Comparison of ENCODE assay signal across 8 cellular contexts in the genomic region with DNA sequence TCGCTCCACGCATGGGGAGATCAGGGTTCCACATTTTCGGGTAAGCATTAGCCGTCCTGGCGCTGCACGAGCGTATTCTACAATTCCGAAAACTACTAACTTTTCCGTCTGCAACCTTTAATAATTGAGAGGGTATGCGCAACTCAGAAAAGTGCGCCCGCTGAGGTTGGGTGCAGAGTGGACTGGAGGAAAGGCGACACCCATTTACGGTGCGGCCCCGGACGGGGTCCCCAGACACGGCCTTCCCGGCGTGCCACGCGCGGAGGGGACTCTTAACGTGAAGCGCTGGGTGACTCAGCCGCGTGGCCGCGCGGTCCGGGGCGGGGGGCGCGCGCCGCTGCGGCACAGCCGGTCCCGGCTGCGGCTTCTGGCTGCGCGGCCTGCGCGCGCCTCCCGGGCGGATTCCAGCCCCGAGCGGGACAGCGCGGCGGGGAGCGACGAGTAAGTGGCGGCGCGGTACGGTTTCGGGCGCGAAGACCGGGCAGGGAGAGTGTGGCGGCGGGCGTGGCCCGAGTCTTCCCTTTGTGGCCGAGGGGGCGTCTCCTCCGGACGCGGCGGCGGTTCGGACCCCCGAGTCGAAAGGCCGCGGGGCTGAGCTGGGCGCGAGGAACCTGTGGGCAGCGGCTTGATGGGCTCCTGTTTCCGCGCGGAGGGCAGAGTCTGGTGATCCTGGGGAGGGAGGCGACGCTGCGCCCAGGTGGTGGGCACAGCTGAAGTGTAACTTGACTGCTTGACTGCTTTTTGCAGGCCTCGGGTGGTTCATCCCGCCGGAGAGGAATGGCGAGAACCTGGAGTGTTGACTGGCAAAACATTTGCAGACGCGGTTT. TPM values are rescaled to one million over a fixed set of nuclear protein-coding genes. Genes with fewer than 3 reads are reported as not detected.
DNase-seq lines count a peak whose midpoint lies in the region; ATAC-seq and TF ChIP-seq lines count a peak whose summit lies in the region.

A gene (plus strand): TSS at position 330 of the 827 bp plus-strand sequence. CDS start 27,098 bp downstream, outside the sequence.
A gene with protein sequence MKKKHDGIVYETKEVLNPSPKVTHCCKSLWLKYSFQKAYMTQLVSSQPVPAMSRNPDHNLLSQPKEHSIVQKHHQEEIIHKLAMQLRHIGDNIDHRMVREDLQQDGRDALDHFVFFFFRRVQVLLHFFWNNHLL (minus strand): TSS at position 184 of the 827 bp plus-strand sequence. CDS start 16,772 bp downstream, outside the sequence.

- peak within 1 kb of the TSS; percentile 95 for H3K4me3 Mint-ChIP-seq in activated T-helper 17 cell treated with anti-CD3 and anti-CD28 coated beads, Interleukin-2, amount 50 U/mL, for 72 hours
- H3K4me3 Mint-ChIP-seq in natural killer cell = peak within 1 kb of the TSS; percentile 97
- H3K4me3 Mint-ChIP-seq in stimulated activated naive B cell treated with anti-CD40 and anti-IgM and Interleukin-4, amounts not matched to agents 10 μg/mL and 1 μg/mL and 100 μg/mL, for 72 hours = peak within 1 kb of the TSS; percentile 92 to 96

- H3K4me1 ChIP-seq in DOHH2 (ENCODE audit: control insufficient read depth, low read length) = peaks cover 29% of the 10 kb centered on the region

- peak; percentile 95 for DNase-seq in RPMI8226
- DNase-seq in fibroblast of mammary gland (ENCODE audit: low read depth) = peak; percentile 85
- peak; percentile 87 for DNase-seq in natural killer cell
- peak; percentile 86 for DNase-seq in stimulated activated naive B cell treated with anti-CD40 and anti-IgM and Interleukin-4, amounts not matched to agents 10 μg/mL and 1 μg/mL and 100 μg/mL, for 72 hours

- peak within 1 kb of the TSS; percentile 82 for H3K27ac ChIP-seq in DOHH2 (ENCODE audit: low read depth, low read length)
- peak within 1 kb of the TSS; percentile 80 for H3K27ac ChIP-seq in KOPT-K1 (ENCODE audit: low read depth, low read length, poor library complexity, severe bottlenecking)

- ATAC-seq in GM21825 (IDR thresholded peaks at IDR 0.05; ENCODE audit: unreplicated experiment) (peak; percentile 74), natural killer cell (peak; percentile 80 to 94 (median 88))
- ATAC-seq in activated T-helper 17 cell treated with anti-CD3 and anti-CD28 coated beads, Interleukin-2, amount 50 U/mL, for 72 hours (replicated peaks) = peak; percentile 75
- peak; percentile 91 to 96 for ATAC-seq in stimulated activated naive B cell treated with anti-CD40 and anti-IgM and Interleukin-4, amounts not matched to agents 10 μg/mL and 1 μg/mL and 100 μg/mL, for 72 hours (replicated peaks)

- H3K36me3 ChIP-seq in DOHH2 (ENCODE audit: control insufficient read depth, low read length) (peaks cover 28% of the 10 kb centered on the region), KOPT-K1 (ENCODE audit: insufficient read depth, low read length) (peaks cover 3% of the 10 kb centered on the region; the same call in 1 of the 2 replicates)

- no peaks in the 10 kb centered on the region for H3K9me2 ChIP-seq in DOHH2 (replicated peaks; ENCODE audit: control insufficient read depth, low read length)

- H3K27me3 ChIP-seq in DOHH2 (ENCODE audit: control insufficient read depth, low read length) = no peaks in the 10 kb centered on the region

- H3K4me3 ChIP-seq in DOHH2 (ENCODE audit: low read length) (peak within 1 kb of the TSS; percentile 85), fibroblast of mammary gland (ENCODE audit: control insufficient read depth, low read depth, low read length) (peak within 1 kb of the TSS; percentile 91)

- H4K20me1 ChIP-seq in DOHH2 (ENCODE audit: control insufficient read depth, insufficient read depth, low read depth, low read length) = no peaks in the 10 kb centered on the region

- H3K9me3 Mint-ChIP-seq in activated T-helper 17 cell treated with anti-CD3 and anti-CD28 coated beads, Interleukin-2, amount 50 U/mL, for 72 hours = no peaks in the 10 kb centered on the region
- H3K9me3 Mint-ChIP-seq in natural killer cell = no peaks in the 10 kb centered on the region
- H3K9me3 Mint-ChIP-seq in stimulated activated naive B cell treated with anti-CD40 and anti-IgM and Interleukin-4, amounts not matched to agents 10 μg/mL and 1 μg/mL and 100 μg/mL, for 72 hours = no peaks in the 10 kb centered on the region

- TF ChIP-seq CTCF in DOHH2 (IDR thresholded peaks at IDR 0.05; ENCODE audit: low read depth, low read length, poor library complexity, severe bottlenecking) (no peak), fibroblast of mammary gland (conservative IDR thresholded peaks at IDR 0.05; ENCODE audit: control insufficient read depth, insufficient read depth, low read depth, low read length) (no peak), natural killer cell (IDR thresholded peaks at IDR 0.05) (no peak)

- intact Hi-C loops in natural killer cell (cut with micrococcal nuclease) = loop anchor here (2.0 to 5.0 kb wide), 3 partner anchors 104 to 238 kb away; a partner anchor contains a TSS

- no peaks in the 10 kb centered on the region for H3K27me3 Mint-ChIP-seq in activated T-helper 17 cell treated with anti-CD3 and anti-CD28 coated beads, Interleukin-2, amount 50 U/mL, for 72 hours
- no peaks in the 10 kb centered on the region for H3K27me3 Mint-ChIP-seq in natural killer cell (ENCODE audit: low read depth in 2 of 2)
- no peaks in the 10 kb centered on the region for H3K27me3 Mint-ChIP-seq in stimulated activated naive B cell treated with anti-CD40 and anti-IgM and Interleukin-4, amounts not matched to agents 10 μg/mL and 1 μg/mL and 100 μg/mL, for 72 hours

- H3F3A ChIP-seq in DOHH2 (ENCODE audit: control insufficient read depth, insufficient read depth) = peaks cover 17% of the 10 kb centered on the region

- H3K4me2 ChIP-seq in DOHH2 (ENCODE audit: low read length) = peak within 1 kb of the TSS; percentile 83

- peaks cover 57% of the 10 kb centered on the region for H3K79me2 ChIP-seq in DOHH2 (ENCODE audit: control insufficient read depth, low read length)

- H3K36me3 Mint-ChIP-seq in activated T-helper 17 cell treated with anti-CD3 and anti-CD28 coated beads, Interleukin-2, amount 50 U/mL, for 72 hours (ENCODE audit: low read depth) = peaks cover 25% of the 10 kb centered on the region
- no peaks in the 10 kb centered on the region for H3K36me3 Mint-ChIP-seq in natural killer cell
- peaks cover 3 to 9% of the 10 kb centered on the region in 2 donors for H3K36me3 Mint-ChIP-seq in stimulated activated naive B cell treated with anti-CD40 and anti-IgM and Interleukin-4, amounts not matched to agents 10 μg/mL and 1 μg/mL and 100 μg/mL, for 72 hours

- peak within 1 kb of the TSS; percentile 90 for H3K27ac Mint-ChIP-seq in activated T-helper 17 cell treated with anti-CD3 and anti-CD28 coated beads, Interleukin-2, amount 50 U/mL, for 72 hours
- H3K27ac Mint-ChIP-seq in natural killer cell = peak within 1 kb of the TSS; percentile 94 to 95
- H3K27ac Mint-ChIP-seq in stimulated activated naive B cell treated with anti-CD40 and anti-IgM and Interleukin-4, amounts not matched to agents 10 μg/mL and 1 μg/mL and 100 μg/mL, for 72 hours = peak within 1 kb of the TSS; percentile 98

- H3K9me3 ChIP-seq in DOHH2 (ENCODE audit: control insufficient read depth, insufficient read depth, low read length) (no peaks in the 10 kb centered on the region), KOPT-K1 (ENCODE audit: insufficient read depth, low read length, poor library complexity, severe bottlenecking) (no peaks in the 10 kb centered on the region)

- peaks cover 24% of the 10 kb centered on the region for H3K4me1 Mint-ChIP-seq in activated T-helper 17 cell treated with anti-CD3 and anti-CD28 coated beads, Interleukin-2, amount 50 U/mL, for 72 hours
- peaks cover 37 to 45% of the 10 kb centered on the region in 2 donors for H3K4me1 Mint-ChIP-seq in natural killer cell
- peaks cover 17 to 30% of the 10 kb centered on the region in 2 donors for H3K4me1 Mint-ChIP-seq in stimulated activated naive B cell treated with anti-CD40 and anti-IgM and Interleukin-4, amounts not matched to agents 10 μg/mL and 1 μg/mL and 100 μg/mL, for 72 hours

RNA-seq across cellular contexts. Expression of the first gene that starts in this region (rescaled TPM):
- 10 to 100 TPM; 41.1 to 57.6 TPM for total RNA-seq in activated T-helper 17 cell treated with anti-CD3 and anti-CD28 coated beads, Interleukin-2, amount 50 U/mL, for 72 hours
- total RNA-seq in natural killer cell = 10 to 100 TPM; 37.7 to 43.5 (median 43.2) TPM

RNA-seq across cellular contexts. Expression of the second gene that starts in this region (rescaled TPM):
- under 1 TPM; 0.11 to 0.87 TPM for total RNA-seq in activated T-helper 17 cell treated with anti-CD3 and anti-CD28 coated beads, Interleukin-2, amount 50 U/mL, for 72 hours
- 1 to 10 TPM in 1 of 3 donors, under 1 TPM in 2; 0.27 to 1.0 (median 0.28) TPM for total RNA-seq in natural killer cell

Comparison
In these comparisons a context has a peak if more than half of its experiments do, and no peak if none do; other contexts are left out.
1. Peak in every context shown above with its lines: DNase-seq, ATAC-seq, H3K4me3 ChIP-seq and H3K27ac ChIP-seq.